8 cellular contexts compared by ENCODE assay signal in genomic region chr22:43848366-43849171, GRCh38. TPM values are rescaled to one million over a fixed set of nuclear protein-coding genes. Genes with fewer than 3 reads are reported as not detected.
A peak's percentile ranks its signal among the peaks of the same experiment; 100 is the strongest.
DNase-seq lines count a peak whose midpoint lies in the region; ATAC-seq, FAIRE-seq and TF ChIP-seq lines count a peak whose summit lies in the region.

No MANE protein-coding gene starts in this region.

- no peaks in the 10 kb centered on the region for H3K9me1 ChIP-seq in keratinocyte (ENCODE audit: control insufficient read depth, extremely low read depth, insufficient read depth, low read length)

- H3K4me1 ChIP-seq in keratinocyte (ENCODE audit: control insufficient read depth, extremely low read depth, insufficient read depth, low read length) = no peaks in the 10 kb centered on the region

- no peak overlapping the region for H3K27ac ChIP-seq in keratinocyte (ENCODE audit: control insufficient read depth, insufficient read depth, low read length)

- no peak overlapping the region for H3K9ac ChIP-seq in keratinocyte (ENCODE audit: control insufficient read depth, extremely low read depth, insufficient read depth, low read length)

- peak; percentile 42 for DNase-seq in AG10803 (ENCODE audit: low read depth)
- peak; percentile 24 for DNase-seq in HTR-8/SVneo (ENCODE audit: insufficient read length, low spot score)
- DNase-seq in keratinocyte (ENCODE audit: low read depth, low spot score) = no peak
- no peak for DNase-seq in cortex of kidney (lab: John Stamatoyannopoulos, UW)
- no peak for DNase-seq in medulla oblongata (ENCODE audit: extremely low spot score)
- no peak for DNase-seq in activated CD8-positive, alpha-beta memory T cell treated with anti-CD3 and anti-CD28 coated beads, Interleukin-2, amount 50 U/mL, for 48 hours

- H3K4me3 ChIP-seq in AG10803 (ENCODE audit: low read length) (no peak overlapping the region), keratinocyte (ENCODE audit: control insufficient read depth in 2 of 3, extremely low read depth in 1 of 3, insufficient read depth in 2 of 3, low read depth in 1 of 3, low read length in 3 of 3) (no peak overlapping the region)

- no peak overlapping the region for H3K4me2 ChIP-seq in keratinocyte (ENCODE audit: control insufficient read depth, extremely low read depth, insufficient read depth, low read depth, low read length)

- dilution Hi-C loops in keratinocyte (cut with MboI; ENCODE audit: extremely low pct_ligation_motif_present, low sequenced_read_pairs) = no loop called here

- H4K20me1 ChIP-seq in keratinocyte (ENCODE audit: control insufficient read depth, extremely low read depth, insufficient read depth, low read length) = no peaks in the 10 kb centered on the region

- FAIRE-seq in HTR-8/SVneo (lab: Jason Lieb, UNC) (no peak), keratinocyte (lab: Jason Lieb, UNC) (no peak)

- TF ChIP-seq CTCF in AG10803 (conservative IDR thresholded peaks at IDR 0.05; ENCODE audit: low read length) (peak; percentile 67), keratinocyte (optimal IDR thresholded peaks at IDR 0.05 in 1 of 3, IDR thresholded peaks at IDR 0.05 in 1 of 3, conservative IDR thresholded peaks at IDR 0.05 in 1 of 3; ENCODE audit: extremely low read depth in 1 of 3, insufficient read depth in 2 of 3, low read length in 3 of 3) (peak; percentile 9 to 48 (median 43))

- ATAC-seq in SK-N-SH treated with all-trans-retinoic acid at 6 μM for 48 hours (peak; percentile 54; the same call in 2 of the 3 replicates), GM21723 (IDR thresholded peaks at IDR 0.05; ENCODE audit: unreplicated experiment) (no peak)

- no peaks in the 10 kb centered on the region for H3K36me3 ChIP-seq in keratinocyte (ENCODE audit: control insufficient read depth in 2 of 2, extremely low read depth in 1 of 2, insufficient read depth in 2 of 2, low read length in 2 of 2)

- no peaks in the 10 kb centered on the region for H3K79me2 ChIP-seq in keratinocyte (ENCODE audit: control insufficient read depth, insufficient read depth, low read length)

- H2AFZ ChIP-seq in keratinocyte (ENCODE audit: control insufficient read depth, low read length) = no peak overlapping the region

- H3K9me3 ChIP-seq in keratinocyte (ENCODE audit: control insufficient read depth, low read depth, low read length) = no peaks in the 10 kb centered on the region

- peaks cover 31% of the 10 kb centered on the region for H3K27me3 ChIP-seq in keratinocyte (ENCODE audit: control insufficient read depth, extremely low read depth, insufficient read depth, low read length)

TF ChIP-seq in SK-N-SH treated with all-trans-retinoic acid at 6 μM for 48 hours, 23 proteins besides CTCF, POLR2A, EP300 and RAD21:
- TF ChIP-seq ISL1 (CRISPR knock-in tag; IDR thresholded peaks at IDR 0.05) = no peak
- TF ChIP-seq ESRRG (CRISPR knock-in tag; IDR thresholded peaks at IDR 0.05) = no peak
- TF ChIP-seq SNAI2 (CRISPR knock-in tag; IDR thresholded peaks at IDR 0.05) = no peak
- TF ChIP-seq PPARA (CRISPR knock-in tag; IDR thresholded peaks at IDR 0.05; ENCODE audit: borderline replicate concordance) = no peak
- no peak for TF ChIP-seq ARNTL (CRISPR knock-in tag; IDR thresholded peaks at IDR 0.05; ENCODE audit: borderline replicate concordance, low read depth)
- TF ChIP-seq, protein P1, sequence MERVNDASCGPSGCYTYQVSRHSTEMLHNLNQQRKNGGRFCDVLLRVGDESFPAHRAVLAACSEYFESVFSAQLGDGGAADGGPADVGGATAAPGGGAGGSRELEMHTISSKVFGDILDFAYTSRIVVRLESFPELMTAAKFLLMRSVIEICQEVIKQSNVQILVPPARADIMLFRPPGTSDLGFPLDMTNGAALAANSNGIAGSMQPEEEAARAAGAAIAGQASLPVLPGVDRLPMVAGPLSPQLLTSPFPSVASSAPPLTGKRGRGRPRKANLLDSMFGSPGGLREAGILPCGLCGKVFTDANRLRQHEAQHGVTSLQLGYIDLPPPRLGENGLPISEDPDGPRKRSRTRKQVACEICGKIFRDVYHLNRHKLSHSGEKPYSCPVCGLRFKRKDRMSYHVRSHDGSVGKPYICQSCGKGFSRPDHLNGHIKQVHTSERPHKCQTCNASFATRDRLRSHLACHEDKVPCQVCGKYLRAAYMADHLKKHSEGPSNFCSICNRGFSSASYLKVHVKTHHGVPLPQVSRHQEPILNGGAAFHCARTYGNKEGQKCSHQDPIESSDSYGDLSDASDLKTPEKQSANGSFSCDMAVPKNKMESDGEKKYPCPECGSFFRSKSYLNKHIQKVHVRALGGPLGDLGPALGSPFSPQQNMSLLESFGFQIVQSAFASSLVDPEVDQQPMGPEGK (CRISPR knock-in tag; IDR thresholded peaks at IDR 0.05; ENCODE audit: borderline replicate concordance) = no peak
- no peak for TF ChIP-seq ZNF565 (CRISPR knock-in tag; conservative IDR thresholded peaks at IDR 0.05; ENCODE audit: low read depth)
- no peak for TF ChIP-seq TSHZ2 (CRISPR knock-in tag; IDR thresholded peaks at IDR 0.05)

RNA-seq across cellular contexts. Expression of gene SULT4A1, which starts 13.7 kb away (rescaled TPM):
- 0.26 to 1.0 TPM (median 0.33 TPM) in 3 replicates for polyA plus RNA-seq in keratinocyte
- not detected for polyA plus RNA-seq in keratinocyte (2011; ENCODE audit: low read depth)
- 0.44 and 0.50 TPM in 2 replicates for polyA plus RNA-seq in keratinocyte (2011; cell fraction: cytosol; rRNA removed)
- polyA plus RNA-seq in keratinocyte (2011; cell fraction: nucleus; rRNA removed) = 4.4 and 5.6 TPM in 2 replicates
- 0.06 TPM in 2 replicates for polyA plus RNA-seq in keratinocyte (2012; ENCODE audit: low replicate concordance)
- 0.13 to 0.56 TPM in 2 of 3 replicates, not detected in the other for polyA minus RNA-seq in keratinocyte
- polyA minus RNA-seq in keratinocyte (2011; cell fraction: cytosol; rRNA and poly(A)+ RNA removed) = not detected
- polyA minus RNA-seq in keratinocyte (2011; cell fraction: nucleus; rRNA and poly(A)+ RNA removed) = 1.1 and 1.5 TPM in 2 replicates

RNA-seq across cellular contexts. Expression of gene EFCAB6, which starts 36.5 kb away (rescaled TPM):
- 0.18 to 0.31 TPM (median 0.27 TPM) in 3 replicates for polyA plus RNA-seq in keratinocyte
- polyA plus RNA-seq in keratinocyte (2011; ENCODE audit: low read depth) = 0.37 TPM
- 0.18 and 0.51 TPM in 2 replicates for polyA plus RNA-seq in keratinocyte (2011; cell fraction: cytosol; rRNA removed)
- polyA plus RNA-seq in keratinocyte (2011; cell fraction: nucleus; rRNA removed) = 0.49 and 0.55 TPM in 2 replicates
- 0.20 and 0.25 TPM in 2 replicates for polyA plus RNA-seq in keratinocyte (2012; ENCODE audit: low replicate concordance)
- 0.16 to 0.66 TPM in 2 of 3 replicates, not detected in the other for polyA minus RNA-seq in keratinocyte
- not detected for polyA minus RNA-seq in keratinocyte (2011; cell fraction: cytosol; rRNA and poly(A)+ RNA removed)
- polyA minus RNA-seq in keratinocyte (2011; cell fraction: nucleus; rRNA and poly(A)+ RNA removed) = 0.78 and 2.0 TPM in 2 replicates

RNA-seq across cellular contexts. Expression of gene PNPLA5, which starts 43.2 kb away (rescaled TPM):
- not detected in 3 replicates for polyA plus RNA-seq in keratinocyte
- polyA plus RNA-seq in keratinocyte (2011; ENCODE audit: low read depth) = not detected
- polyA plus RNA-seq in keratinocyte (2011; cell fraction: cytosol; rRNA removed) = not detected in 2 replicates
- polyA plus RNA-seq in keratinocyte (2011; cell fraction: nucleus; rRNA removed) = 0.05 TPM in 1 of 2 replicates, not detected in the other
- 0.07 TPM in 1 of 2 replicates, not detected in the other for polyA plus RNA-seq in keratinocyte (2012; ENCODE audit: low replicate concordance)
- polyA minus RNA-seq in keratinocyte = 0.10 TPM in 1 of 3 replicates, not detected in the others
- not detected for polyA minus RNA-seq in keratinocyte (2011; cell fraction: cytosol; rRNA and poly(A)+ RNA removed)
- not detected in 2 replicates for polyA minus RNA-seq in keratinocyte (2011; cell fraction: nucleus; rRNA and poly(A)+ RNA removed)

Comparison
In these comparisons a context has a peak if more than half of its experiments do, and no peak if none do; other contexts are left out.
1. DNase-seq: peak in AG10803 (single experiment) and HTR-8/SVneo (single experiment); none in keratinocyte (single experiment), cortex of kidney (single experiment), medulla oblongata (single experiment) and activated CD8-positive, alpha-beta memory T cell treated with anti-CD3 and anti-CD28 coated beads, Interleukin-2, amount 50 U/mL, for 48 hours (single experiment).